ENCODE assay signal across 8 cellular contexts in the genomic region with DNA sequence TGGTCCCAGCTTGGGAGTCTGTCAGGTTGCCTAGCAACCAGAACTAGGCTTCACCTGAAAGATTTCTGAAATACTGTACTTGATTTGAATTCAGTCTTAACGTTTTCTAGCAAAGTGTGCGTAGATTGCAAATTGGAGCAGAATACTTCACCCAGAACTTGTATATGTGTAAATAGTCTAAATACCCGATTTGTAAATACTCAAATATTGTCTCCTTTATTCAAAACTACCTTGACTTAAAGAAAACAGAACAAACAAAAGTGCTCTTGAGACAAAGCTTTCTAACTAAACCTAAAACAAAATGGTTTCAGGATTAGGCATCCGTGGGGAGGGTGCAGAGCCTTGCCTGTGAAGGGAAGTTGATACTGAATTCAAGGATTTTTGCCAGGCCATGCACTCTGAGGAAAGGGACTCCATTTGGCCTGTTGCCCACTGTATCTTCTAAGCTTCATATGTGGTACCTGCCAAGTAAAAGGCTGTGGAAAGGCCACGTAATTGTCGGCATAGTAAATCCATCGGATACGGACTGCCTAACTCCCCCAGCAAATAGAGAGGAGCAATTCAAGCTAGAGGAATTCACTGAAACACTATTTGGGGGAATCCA.
DNase-seq lines count a peak whose midpoint lies in the region; ATAC-seq and TF ChIP-seq lines count a peak whose summit lies in the region.

No MANE protein-coding gene starts in this region.

- DNase-seq in AG09309 (ENCODE audit: low read depth) (no peak), globus pallidus (ENCODE audit: low spot score) (peak; percentile 61), GM13976 (ENCODE audit: low spot score) (no peak)
- DNase-seq in activated CD4-positive, alpha-beta T cell treated with anti-CD3 and anti-CD28 coated beads, Interleukin-2, amount 50 U/mL, for 48 hours, result peak; percentile 22 to 29
- DNase-seq in stimulated activated effector memory CD8-positive, alpha-beta T cell treated with anti-CD3 and anti-CD28 coated beads, Interleukin-12 subunit alpha, Interleukin-12 subunit beta, amount 100 ng/mL, for 72 hours (ENCODE audit: low spot score in 2 of 2), result peak in 1 of 2 donors; percentile 61

- peaks cover 48% of the 10 kb centered on the region for H3K4me1 Mint-ChIP-seq in stimulated activated effector memory CD8-positive, alpha-beta T cell treated with anti-CD3 and anti-CD28 coated beads, Interleukin-12 subunit alpha, Interleukin-12 subunit beta, amount 100 ng/mL, for 72 hours

- TF ChIP-seq CTCF in AG09309 (IDR thresholded peaks at IDR 0.05; ENCODE audit: control insufficient read depth, insufficient read depth, low read depth, low read length, missing control alignments), result no peak
- TF ChIP-seq CTCF in HEK293 (tag by site-specific recombination; IDR thresholded peaks at IDR 0.05), result no peak
- TF ChIP-seq CTCF in GM13976 (IDR thresholded peaks at IDR 0.05; ENCODE audit: borderline replicate concordance, control extremely low read depth, extremely low read depth, insufficient read depth, missing control alignments), result no peak

- H3K36me3 Mint-ChIP-seq in stimulated activated effector memory CD8-positive, alpha-beta T cell treated with anti-CD3 and anti-CD28 coated beads, Interleukin-12 subunit alpha, Interleukin-12 subunit beta, amount 100 ng/mL, for 72 hours, result peaks cover 51% of the 10 kb centered on the region

- peaks cover 17% of the 10 kb centered on the region for H3K4me1 ChIP-seq in HEK293 (ENCODE audit: control insufficient read depth, insufficient read depth, low read length)

- H3K4me3 Mint-ChIP-seq in stimulated activated effector memory CD8-positive, alpha-beta T cell treated with anti-CD3 and anti-CD28 coated beads, Interleukin-12 subunit alpha, Interleukin-12 subunit beta, amount 100 ng/mL, for 72 hours, result peak overlapping the region; percentile 98

- in situ Hi-C loops in GM13976 (cut with MboI; ENCODE audit: low sequenced_read_pairs, unreplicated experiment), result no loop called here

- H3K4me3 ChIP-seq in AG09309 (ENCODE audit: control insufficient read depth, low read depth, low read length) (peak overlapping the region; percentile 70), HEK293 (ENCODE audit: low read depth, low read length) (peak overlapping the region; percentile 26)

- H3K9me3 Mint-ChIP-seq in stimulated activated effector memory CD8-positive, alpha-beta T cell treated with anti-CD3 and anti-CD28 coated beads, Interleukin-12 subunit alpha, Interleukin-12 subunit beta, amount 100 ng/mL, for 72 hours, result peaks cover 4% of the 10 kb centered on the region

- POLR2A ChIA-PET in HEK293 (lab: Yijun Ruan, JAX), result interaction anchor here (0.5 to 4.2 kb wide), 24 partner anchors 10 to 891 kb away, joined by 3 to 52 read pairs (median 4); partner anchors contain the start of genes C5orf34, GHR, TMEM267 and ZNF131

- H3K36me3 ChIP-seq in HEK293 (ENCODE audit: control insufficient read depth in 2 of 2, insufficient read depth in 1 of 2, low read length in 2 of 2), result peaks cover 0 to 12% of the 10 kb centered on the region in 2 experiments; a peak in 2 of 3 replicates

- no peaks in the 10 kb centered on the region for H3K9me3 ChIP-seq in HEK293 (ENCODE audit: control insufficient read depth, insufficient read depth, low read depth, low read length)

- ATAC-seq in stimulated activated effector memory CD8-positive, alpha-beta T cell treated with anti-CD3 and anti-CD28 coated beads, Interleukin-12 subunit alpha, Interleukin-12 subunit beta, amount 100 ng/mL, for 72 hours, result no peak
- no peak for ATAC-seq in HG03135 (IDR thresholded peaks at IDR 0.05; ENCODE audit: unreplicated experiment)
- no peak for ATAC-seq in GM19395 (IDR thresholded peaks at IDR 0.05; ENCODE audit: unreplicated experiment)

- H3K27ac Mint-ChIP-seq in stimulated activated effector memory CD8-positive, alpha-beta T cell treated with anti-CD3 and anti-CD28 coated beads, Interleukin-12 subunit alpha, Interleukin-12 subunit beta, amount 100 ng/mL, for 72 hours, result peak overlapping the region; percentile 95

- H3K27ac ChIP-seq in HEK293 (ENCODE audit: extremely low read depth, low read depth, low read length), result peak overlapping the region; percentile 48

- CTCF ChIA-PET in HEK293 (lab: Yijun Ruan, JAX), result interaction anchor here (0.7 to 2.3 kb wide), 8 partner anchors 65 to 402 kb away, joined by 3 to 8 read pairs (median 4); partner anchors contain the start of gene TMEM267

TF ChIP-seq in HEK293, 187 proteins besides CTCF, POLR2A, EP300 and RAD21:
- TF ChIP-seq ZNF561 (tag by site-specific recombination; IDR thresholded peaks at IDR 0.05; ENCODE audit: borderline replicate concordance), result peak; percentile 15; the same call in 1 of the 2 replicates
- no peak for TF ChIP-seq SP3 (tag by site-specific recombination; IDR thresholded peaks at IDR 0.05)
- peak; percentile 54 for TF ChIP-seq SCRT2 (tag by site-specific recombination; IDR thresholded peaks at IDR 0.05)
- TF ChIP-seq ZNF518A (tag by site-specific recombination; conservative IDR thresholded peaks at IDR 0.05; ENCODE audit: low read depth), result no peak
- no peak for TF ChIP-seq ZNF174 (tag by site-specific recombination; IDR thresholded peaks at IDR 0.05)
- peak; percentile 33; the same call in 1 of the 2 replicates for TF ChIP-seq ZNF660 (tag by site-specific recombination; IDR thresholded peaks at IDR 0.05)
- no peak for TF ChIP-seq MEIS1 (CRISPR knock-in tag; IDR thresholded peaks at IDR 0.05; ENCODE audit: borderline replicate concordance)
- TF ChIP-seq SCRT1 (tag by site-specific recombination; IDR thresholded peaks at IDR 0.05; ENCODE audit: borderline replicate concordance), result 0 out of 2 replicates have a peak, but pooled peaks have one; percentile 55

Comparison
In these comparisons a context has a peak if more than half of its experiments do, and no peak if none do; other contexts are left out.
1. DNase-seq: peak in activated CD4-positive, alpha-beta T cell treated with anti-CD3 and anti-CD28 coated beads, Interleukin-2, amount 50 U/mL, for 48 hours (2 of 2) and globus pallidus (single experiment); none in AG09309 (single experiment) and GM13976 (single experiment).